ENCODE assay signal across 17 cellular contexts in the genomic region with DNA sequence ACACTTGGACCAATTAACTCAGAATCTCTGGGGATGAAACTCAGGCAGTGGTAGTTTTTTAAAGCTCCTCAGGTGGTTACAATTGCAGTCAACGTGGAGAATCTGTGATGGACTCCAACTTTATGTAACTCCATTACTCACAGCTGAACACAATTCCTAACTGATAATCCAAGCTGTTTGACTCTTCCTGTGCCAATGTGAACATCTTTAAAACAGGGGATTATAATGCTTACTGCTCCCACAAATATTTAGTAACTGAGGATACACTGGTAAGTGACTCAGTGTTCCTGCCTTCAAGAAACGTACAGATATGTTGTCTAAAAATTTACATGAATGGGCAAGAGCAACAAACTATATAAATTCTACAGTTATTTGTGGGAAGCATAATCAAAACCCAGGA.
A peak's percentile ranks its signal among the peaks of the same experiment; 100 is the strongest.
DNase-seq lines count a peak whose midpoint lies in the region; ATAC-seq and TF ChIP-seq lines count a peak whose summit lies in the region.
"Had no signal": no experiment of that assay in that cellular context is flagged by ENCODE, and none has a peak within 500 bp of the region (broad histone marks: within the 10 kb centered on the region; RNA-seq: fewer than 3 reads in every experiment).

No MANE protein-coding gene starts in this region.

- ATAC-seq in IMR-90 (ENCODE audit: low read depth) (peak; percentile 69), activated B cell treated with CpG ODN at 0.5 μM for 24 hours (ENCODE audit: low read depth) (no peak), left cardiac atrium (no peak)
- no peak for ATAC-seq in activated T-cell treated with anti-CD3 and anti-CD28 coated beads, Interleukin-2, amount 50 U/mL, for 72 hours (replicated peaks in 1 of 2)
- ATAC-seq: HepG2 had no signal

- H3K9me3 Mint-ChIP-seq in activated B cell treated with CpG ODN at 0.5 μM for 24 hours, result no peaks in the 10 kb centered on the region
- no peaks in the 10 kb centered on the region for H3K9me3 Mint-ChIP-seq in activated naive CD8-positive, alpha-beta T cell treated with anti-CD3 and anti-CD28 coated beads for 36 hours
- no peaks in the 10 kb centered on the region for H3K9me3 Mint-ChIP-seq in activated T-cell treated with anti-CD3 and anti-CD28 coated beads, Interleukin-2, amount 50 U/mL, for 72 hours

- H3K79me1 ChIP-seq in IMR-90 (ENCODE audit: low read depth in 1 of 2, low read length in 2 of 2), result no peaks in the 10 kb centered on the region

- dilution Hi-C loops in IMR-90 (cut with HindIII; ENCODE audit: low sequenced_read_pairs, unreplicated experiment), result no loop called here

- BruUV-seq in IMR-90 (replicated peaks; lab: Mats Ljungman, UMichigan), result no TSS peak

- no peak overlapping the region for H4K91ac ChIP-seq in IMR-90 (ENCODE audit: insufficient read depth, low read depth, low read length)

- no peak overlapping the region for H2BK120ac ChIP-seq in IMR-90 (ENCODE audit: low read depth, low read length)

- H3K27ac ChIP-seq in AG04450 (ENCODE audit: low read depth, low read length) (no peak overlapping the region), IMR-90 (ENCODE audit: insufficient read depth, low read length) (no peak overlapping the region)
- H3K27ac ChIP-seq: C4-2B had no signal

- in situ Hi-C loops in IMR-90 (cut with MboI; ENCODE audit: low sequenced_read_pairs), result no loop called here

- H3K27ac Mint-ChIP-seq in activated B cell treated with CpG ODN at 0.5 μM for 24 hours, result peak overlapping the region; percentile 9
- no peak overlapping the region for H3K27ac Mint-ChIP-seq in activated naive CD8-positive, alpha-beta T cell treated with anti-CD3 and anti-CD28 coated beads for 36 hours
- no peak overlapping the region for H3K27ac Mint-ChIP-seq in activated T-cell treated with anti-CD3 and anti-CD28 coated beads, Interleukin-2, amount 50 U/mL, for 72 hours

- no peak overlapping the region for H3K4ac ChIP-seq in IMR-90 (ENCODE audit: low read depth, low read length)

- H3K18ac ChIP-seq in IMR-90 (ENCODE audit: low read depth, low read length), result no peak overlapping the region

- intact Hi-C loops in IMR-90 (cut with micrococcal nuclease) (no loop called here), activated B cell treated with CpG ODN at 0.5 μM for 24 hours (cut with micrococcal nuclease) (no loop called here), lower leg skin (cut with DNase I; ENCODE audit: low total_unique reads) (no loop called here), left cardiac atrium (cut with DNase I) (no loop called here)

- WGBS in IMR-90 (ENCODE audit: extremely low coverage in 2 of 2, insufficient read length in 1 of 2), 2 experiments, result no CpG with 5 or more reads among the region's 2 CpGs
- 47 to 50% methylated on average over 2 of the region's 2 CpGs for WGBS in lower leg skin, 2 donors

- H2BK15ac ChIP-seq in IMR-90 (ENCODE audit: low read depth, low read length), result no peak overlapping the region

- H2BK5ac ChIP-seq in IMR-90 (ENCODE audit: low read depth, low read length, poor library complexity, severe bottlenecking), result no peak overlapping the region

- no peak for TF ChIP-seq RAD21 in IMR-90 (IDR thresholded peaks at IDR 0.05; ENCODE audit: low read length)

- no peak overlapping the region for H3K4me2 ChIP-seq in IMR-90 (ENCODE audit: low read depth, low read length)

- DNase-seq in AG04450 (ENCODE audit: low read depth, low spot score) (peak; percentile 39), IMR-90 (peak; percentile 73), activated B cell treated with CpG ODN at 0.5 μM for 24 hours (no peak), fibroblast of mammary gland (ENCODE audit: low read depth) (peak; percentile 48), lower leg skin (ENCODE audit: low spot score in 2 of 2) (no peak), left cardiac atrium (no peak)
- DNase-seq in activated naive CD8-positive, alpha-beta T cell treated with anti-CD3 and anti-CD28 coated beads for 36 hours, result no peak
- no peak for DNase-seq in activated T-cell treated with anti-CD3 and anti-CD28 coated beads, Interleukin-2, amount 50 U/mL, for 72 hours
- DNase-seq: 8988T, Caco-2, NCI-H1436, NCI-H2029 treated with DMSO at 0.1 percent for 48 hours, NCI-H524 treated with DMSO at 0.1 percent for 48 hours, OCI-M1, RPMI8226 had no signal

- H3K36me3 Mint-ChIP-seq in activated B cell treated with CpG ODN at 0.5 μM for 24 hours (ENCODE audit: low read depth), result peaks cover 17% of the 10 kb centered on the region
- H3K36me3 Mint-ChIP-seq in activated naive CD8-positive, alpha-beta T cell treated with anti-CD3 and anti-CD28 coated beads for 36 hours, result peaks cover 2% of the 10 kb centered on the region
- no peaks in the 10 kb centered on the region for H3K36me3 Mint-ChIP-seq in activated T-cell treated with anti-CD3 and anti-CD28 coated beads, Interleukin-2, amount 50 U/mL, for 72 hours (ENCODE audit: insufficient read depth in 2 of 2)

- H3K23ac ChIP-seq in IMR-90 (ENCODE audit: low read depth, low read length), result no peak overlapping the region

- CTCF ChIA-PET in AG04450 (lab: Charles Lee) (interaction anchor here (0.6 kb wide), 1 partner anchor 224 kb away, joined by 3 read pairs; no protein-coding TSS in a partner anchor), IMR-90 (lab: Yijun Ruan, JAX) (no interaction called here), activated B cell treated with CpG ODN at 0.5 μM for 24 hours (lab: Charles Lee) (no interaction called here)

- no peak overlapping the region for H2AK9ac ChIP-seq in IMR-90 (replicated peaks; ENCODE audit: low read depth, low read length, poor library complexity)

- H3K56ac ChIP-seq in IMR-90 (ENCODE audit: extremely low read depth, insufficient read depth, low read length), result no peak overlapping the region

- H3K9ac ChIP-seq in IMR-90 (ENCODE audit: low read depth, low read length), result no peak overlapping the region

- H3K4me3 Mint-ChIP-seq in activated B cell treated with CpG ODN at 0.5 μM for 24 hours, result no peak overlapping the region
- H3K4me3 Mint-ChIP-seq in activated naive CD8-positive, alpha-beta T cell treated with anti-CD3 and anti-CD28 coated beads for 36 hours, result no peak overlapping the region
- H3K4me3 Mint-ChIP-seq in activated T-cell treated with anti-CD3 and anti-CD28 coated beads, Interleukin-2, amount 50 U/mL, for 72 hours, result no peak overlapping the region

- no peaks in the 10 kb centered on the region for H3K36me3 ChIP-seq in IMR-90 (ENCODE audit: control insufficient read depth, insufficient read depth, low read length)

- no peak overlapping the region for H4K8ac ChIP-seq in IMR-90 (ENCODE audit: low read depth in 2 of 2, low read length in 2 of 2)

- H3K4me1 Mint-ChIP-seq in activated B cell treated with CpG ODN at 0.5 μM for 24 hours, result peaks cover 74% of the 10 kb centered on the region
- H3K4me1 Mint-ChIP-seq in activated naive CD8-positive, alpha-beta T cell treated with anti-CD3 and anti-CD28 coated beads for 36 hours, result peaks cover 4% of the 10 kb centered on the region
- H3K4me1 Mint-ChIP-seq in activated T-cell treated with anti-CD3 and anti-CD28 coated beads, Interleukin-2, amount 50 U/mL, for 72 hours (ENCODE audit: low read depth), result peaks cover 5% of the 10 kb centered on the region

- H2AK5ac ChIP-seq in IMR-90 (ENCODE audit: low read depth, low read length), result no peak overlapping the region

- H3K9me1 ChIP-seq in IMR-90 (ENCODE audit: insufficient read depth, low read length), result peaks cover 3% of the 10 kb centered on the region; the same call in 1 of the 2 replicates

- H3K4me3 ChIP-seq in AG04450 (ENCODE audit: low read depth, low read length) (no peak overlapping the region), IMR-90 (ENCODE audit: insufficient read depth, low read depth, low read length) (no peak overlapping the region), fibroblast of mammary gland (ENCODE audit: control insufficient read depth, low read depth, low read length) (no peak overlapping the region), lower leg skin (ENCODE audit: low read depth, poor library complexity, severe bottlenecking) (no peak overlapping the region)

- POLR2A ChIA-PET in AG04450 (lab: Yijun Ruan, JAX) (no interaction called here), IMR-90 (lab: Charles Lee; ENCODE audit: unreplicated experiment) (no interaction called here), activated B cell treated with CpG ODN at 0.5 μM for 24 hours (lab: Charles Lee) (interaction anchor here (0.6 kb wide), 1 partner anchor 44 kb away, joined by 3 read pairs; no protein-coding TSS in a partner anchor)

- peaks cover 5% of the 10 kb centered on the region; the same call in 1 of the 2 replicates for H3K4me1 ChIP-seq in IMR-90 (ENCODE audit: control insufficient read depth, insufficient read depth, low read length)

- no peak overlapping the region for H2BK20ac ChIP-seq in IMR-90 (ENCODE audit: low read depth, low read length)

- H3K27me3 Mint-ChIP-seq in activated B cell treated with CpG ODN at 0.5 μM for 24 hours, result no peaks in the 10 kb centered on the region
- no peaks in the 10 kb centered on the region for H3K27me3 Mint-ChIP-seq in activated naive CD8-positive, alpha-beta T cell treated with anti-CD3 and anti-CD28 coated beads for 36 hours
- peaks cover 7% of the 10 kb centered on the region for H3K27me3 Mint-ChIP-seq in activated T-cell treated with anti-CD3 and anti-CD28 coated beads, Interleukin-2, amount 50 U/mL, for 72 hours (ENCODE audit: low read depth)

- H4K5ac ChIP-seq in IMR-90 (ENCODE audit: low read depth, low read length), result no peak overlapping the region

- no peak overlapping the region for H3K14ac ChIP-seq in IMR-90 (replicated peaks; ENCODE audit: low read depth, low read length)

- no peak overlapping the region for H2AFZ ChIP-seq in IMR-90 (replicated peaks; ENCODE audit: low read length, poor library complexity)

- TF ChIP-seq CTCF in AG04450 (IDR thresholded peaks at IDR 0.05; ENCODE audit: low read depth, low read length), result no peak
- no peak for TF ChIP-seq CTCF in IMR-90 (conservative IDR thresholded peaks at IDR 0.05; ENCODE audit: low read depth, low read length)
- no peak for TF ChIP-seq CTCF in activated B cell treated with CpG ODN at 0.5 μM for 24 hours (IDR thresholded peaks at IDR 0.05)
- TF ChIP-seq CTCF in fibroblast of mammary gland (conservative IDR thresholded peaks at IDR 0.05; ENCODE audit: control insufficient read depth, insufficient read depth, low read depth, low read length), result no peak
- TF ChIP-seq CTCF in lower leg skin (IDR thresholded peaks at IDR 0.05), result no peak

- H3K9me3 ChIP-seq in AG04450 (ENCODE audit: control insufficient read depth, insufficient read depth, low read length), result no peaks in the 10 kb centered on the region
- no peaks in the 10 kb centered on the region for H3K9me3 ChIP-seq in IMR-90 (ENCODE audit: control insufficient read depth, insufficient read depth, low read length)
- H3K9me3 ChIP-seq: Caco-2 had no signal

- TF ChIP-seq POLR2A in IMR-90 (IDR thresholded peaks at IDR 0.05; ENCODE audit: low read depth, low read length) (no peak), lower leg skin (IDR thresholded peaks at IDR 0.05) (no peak)

- H3K27me3 ChIP-seq in AG04450 (ENCODE audit: control insufficient read depth, insufficient read depth, low read length), result no peaks in the 10 kb centered on the region
- H3K27me3 ChIP-seq in IMR-90 (ENCODE audit: control insufficient read depth, insufficient read depth, low read length), result peaks cover 3% of the 10 kb centered on the region; the same call in 1 of the 2 replicates

- H4K20me1 ChIP-seq in IMR-90 (ENCODE audit: insufficient read depth, low read length), result no peaks in the 10 kb centered on the region

Comparison
In these comparisons a context has a peak if more than half of its experiments do, and no peak if none do; other contexts are left out.
1. DNase-seq: peak in AG04450 (single experiment), IMR-90 (single experiment) and fibroblast of mammary gland (single experiment); none in activated B cell treated with CpG ODN at 0.5 μM for 24 hours (single experiment), lower leg skin (0 of 2), left cardiac atrium (single experiment), activated naive CD8-positive, alpha-beta T cell treated with anti-CD3 and anti-CD28 coated beads for 36 hours (single experiment) and activated T-cell treated with anti-CD3 and anti-CD28 coated beads, Interleukin-2, amount 50 U/mL, for 72 hours (0 of 2).